Comparison of ENCODE assay signal across 19 cellular contexts in the genomic region with DNA sequence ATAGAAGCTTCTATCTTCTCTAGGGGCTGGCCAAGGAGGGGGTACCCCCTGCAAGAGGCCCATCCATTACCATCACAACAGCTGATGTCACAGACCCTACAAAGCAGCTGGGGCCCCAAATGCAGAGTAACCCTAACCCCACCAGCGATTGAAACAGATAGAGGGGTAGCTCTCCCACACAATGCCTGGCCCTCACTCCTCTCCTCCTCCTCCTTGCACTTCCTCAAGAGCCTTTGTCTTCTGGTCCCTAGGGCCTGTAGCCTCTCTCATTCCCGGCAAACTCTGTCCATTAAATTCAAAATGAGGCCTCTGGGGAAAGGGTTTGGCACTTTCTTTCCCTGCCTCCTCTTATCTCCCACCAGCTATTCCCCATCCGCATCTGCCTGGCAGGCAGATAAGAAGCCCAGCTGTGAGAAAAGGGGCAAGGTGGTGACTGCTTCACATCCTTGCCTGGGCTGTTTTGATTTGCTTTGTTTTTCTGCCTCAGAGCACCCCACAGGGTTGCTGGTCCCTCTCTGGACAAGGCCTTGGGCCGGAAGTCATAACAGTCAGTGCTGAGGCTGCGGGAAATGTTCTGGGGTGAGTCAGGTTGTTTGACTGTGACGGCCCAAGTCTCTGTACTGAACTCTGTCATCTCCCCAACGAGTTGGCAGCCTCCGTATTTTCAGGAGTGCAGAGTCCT. TPM values are rescaled to one million over a fixed set of nuclear protein-coding genes. Genes with fewer than 3 reads are reported as not detected.
DNase-seq lines count a peak whose midpoint lies in the region; ATAC-seq and TF ChIP-seq lines count a peak whose summit lies in the region.
"Had no signal": no experiment of that assay in that cellular context is flagged by ENCODE, and none has a peak within 500 bp of the region (broad histone marks: within the 10 kb centered on the region; RNA-seq: fewer than 3 reads in every experiment).

No MANE protein-coding gene starts in this region.

- TF ChIP-seq CTCF in choroid plexus epithelial cell (conservative IDR thresholded peaks at IDR 0.05; ENCODE audit: low read depth, low read length) (no peak), nephron progenitor cell (IDR thresholded peaks at IDR 0.05) (no peak)

- peaks cover 6% of the 10 kb centered on the region for H3K27me3 Mint-ChIP-seq in nephron progenitor cell (ENCODE audit: low read depth, poor library complexity)
- H3K27me3 Mint-ChIP-seq: activated CD4-positive, alpha-beta memory T cell treated with anti-CD3 and anti-CD28 coated beads, Interleukin-2, amount 10 ng/mL, durations not matched to agents 7 days and 5 days; activated naive CD8-positive, alpha-beta T cell treated with anti-CD3 and anti-CD28 coated beads, Interleukin-2, amount 10 ng/mL, durations not matched to agents 7 days and 5 days; memory B cell had no signal

- ATAC-seq in HG03025 (IDR thresholded peaks at IDR 0.05; ENCODE audit: low FRiP score, unreplicated experiment) (no peak), esophagus mucosa (no peak)
- ATAC-seq: activated T-cell treated with anti-CD3 and anti-CD28 coated beads, Interleukin-2, amount 50 U/mL, for 72 hours had no signal

- H3K4me3 ChIP-seq in choroid plexus epithelial cell (ENCODE audit: low read depth, low read length): no peak overlapping the region
- H3K4me3 ChIP-seq: PC-9, right atrium auricular region had no signal

- no peak overlapping the region for H3K4me3 Mint-ChIP-seq in nephron progenitor cell
- H3K4me3 Mint-ChIP-seq: activated CD4-positive, alpha-beta memory T cell treated with anti-CD3 and anti-CD28 coated beads, Interleukin-2, amount 10 ng/mL, durations not matched to agents 7 days and 5 days; activated naive CD8-positive, alpha-beta T cell treated with anti-CD3 and anti-CD28 coated beads, Interleukin-2, amount 10 ng/mL, durations not matched to agents 7 days and 5 days; activated T-cell treated with anti-CD3 and anti-CD28 coated beads, Interleukin-2, amount 50 U/mL, for 72 hours; memory B cell had no signal

- H3K36me3 Mint-ChIP-seq in nephron progenitor cell (ENCODE audit: low read depth): peaks cover 17% of the 10 kb centered on the region

- H3K4me1 Mint-ChIP-seq in nephron progenitor cell: peaks cover 15% of the 10 kb centered on the region
- H3K4me1 Mint-ChIP-seq: activated CD4-positive, alpha-beta memory T cell treated with anti-CD3 and anti-CD28 coated beads, Interleukin-2, amount 10 ng/mL, durations not matched to agents 7 days and 5 days; activated naive CD8-positive, alpha-beta T cell treated with anti-CD3 and anti-CD28 coated beads, Interleukin-2, amount 10 ng/mL, durations not matched to agents 7 days and 5 days; memory B cell had no signal

- no peaks in the 10 kb centered on the region for H3K9me3 Mint-ChIP-seq in nephron progenitor cell
- H3K9me3 Mint-ChIP-seq: activated CD4-positive, alpha-beta memory T cell treated with anti-CD3 and anti-CD28 coated beads, Interleukin-2, amount 10 ng/mL, durations not matched to agents 7 days and 5 days; activated naive CD8-positive, alpha-beta T cell treated with anti-CD3 and anti-CD28 coated beads, Interleukin-2, amount 10 ng/mL, durations not matched to agents 7 days and 5 days; activated T-cell treated with anti-CD3 and anti-CD28 coated beads, Interleukin-2, amount 50 U/mL, for 72 hours had no signal

- H3K27ac Mint-ChIP-seq in nephron progenitor cell: peak overlapping the region; percentile 21
- H3K27ac Mint-ChIP-seq: activated CD4-positive, alpha-beta memory T cell treated with anti-CD3 and anti-CD28 coated beads, Interleukin-2, amount 10 ng/mL, durations not matched to agents 7 days and 5 days; activated naive CD8-positive, alpha-beta T cell treated with anti-CD3 and anti-CD28 coated beads, Interleukin-2, amount 10 ng/mL, durations not matched to agents 7 days and 5 days; activated T-cell treated with anti-CD3 and anti-CD28 coated beads, Interleukin-2, amount 50 U/mL, for 72 hours; memory B cell had no signal

- DNase-seq in ELF-1 (ENCODE audit: low read depth, low spot score): peak; percentile 51
- peak; percentile 5 for DNase-seq in NCI-H69 (lab: John Stamatoyannopoulos, UW)
- DNase-seq in choroid plexus epithelial cell (ENCODE audit: low read depth): peak; percentile 65
- no peak for DNase-seq in nephron progenitor cell
- DNase-seq in NCI-H345 treated with DMSO at 0.1 percent for 48 hours (lab: John Stamatoyannopoulos, UW; ENCODE audit: unreplicated experiment): no peak
- no peak for DNase-seq in NCI-H1436 (lab: John Stamatoyannopoulos, UW)
- DNase-seq: activated CD4-positive, alpha-beta memory T cell treated with anti-CD3 and anti-CD28 coated beads, Interleukin-2, amount 10 ng/mL, durations not matched to agents 7 days and 5 days; activated naive CD8-positive, alpha-beta T cell treated with anti-CD3 and anti-CD28 coated beads, Interleukin-2, amount 10 ng/mL, durations not matched to agents 7 days and 5 days; activated T-cell treated with anti-CD3 and anti-CD28 coated beads, Interleukin-2, amount 50 U/mL, for 72 hours; Caco-2; cerebellar nuclear complex; GDM1; NCI-H187 treated with DMSO at 0.1 percent for 48 hours; PC-9; substantia nigra had no signal

RNA-seq across cellular contexts. Expression of a gene that starts 26.1 kb away (rescaled TPM):
- total RNA-seq in esophagus mucosa: 1.9 TPM
- total RNA-seq: activated CD4-positive, alpha-beta memory T cell treated with anti-CD3 and anti-CD28 coated beads, Interleukin-2, amount 10 ng/mL, durations not matched to agents 7 days and 5 days; activated naive CD8-positive, alpha-beta T cell treated with anti-CD3 and anti-CD28 coated beads, Interleukin-2, amount 10 ng/mL, durations not matched to agents 7 days and 5 days; activated T-cell treated with anti-CD3 and anti-CD28 coated beads, Interleukin-2, amount 50 U/mL, for 72 hours had no signal

Comparison
In these comparisons a context has a peak if more than half of its experiments do, and no peak if none do; other contexts are left out.
1. DNase-seq: peak in ELF-1 (single experiment), NCI-H69 (single experiment) and choroid plexus epithelial cell (single experiment); none in nephron progenitor cell (single experiment), NCI-H345 treated with DMSO at 0.1 percent for 48 hours (single experiment) and NCI-H1436 (single experiment).